Comparison of ENCODE assay signal across 12 cellular contexts in genomic region chr12:50979369-50980052, GRCh38. TPM values are rescaled to one million over a fixed set of nuclear protein-coding genes. Genes with fewer than 3 reads are reported as not detected.
DNase-seq lines count a peak whose midpoint lies in the region; ATAC-seq and TF ChIP-seq lines count a peak whose summit lies in the region.
"Had no signal": no experiment of that assay in that cellular context is flagged by ENCODE, and none has a peak within 500 bp of the region (broad histone marks: within the 10 kb centered on the region; RNA-seq: fewer than 3 reads in every experiment).

No MANE protein-coding gene starts in this region.

- 91% methylated on average over 6 of the region's 6 CpGs for WGBS in hepatocyte (ENCODE audit: low lambda C conversion rate, missing lambda C conversion rate)

- peaks cover 8% of the 10 kb centered on the region; the same call in 1 of the 2 replicates for H3K36me3 ChIP-seq in Karpas-422 (ENCODE audit: insufficient read depth, low read length)
- no peaks in the 10 kb centered on the region for H3K36me3 ChIP-seq in hepatocyte (replicated peaks; ENCODE audit: insufficient read depth, low read depth)

- TF ChIP-seq CTCF in GM12864 (IDR thresholded peaks at IDR 0.05; ENCODE audit: low read depth, low read length, missing control alignments) (no peak), hepatocyte (IDR thresholded peaks at IDR 0.05; ENCODE audit: poor library complexity) (no peak)

- no peaks in the 10 kb centered on the region for H3K9me2 ChIP-seq in Karpas-422 (replicated peaks; ENCODE audit: insufficient read depth, low read length)
- H3K9me2 ChIP-seq in hepatocyte (replicated peaks; ENCODE audit: insufficient read depth), result no peaks in the 10 kb centered on the region

- ATAC-seq in GM19372 (IDR thresholded peaks at IDR 0.05; ENCODE audit: low read depth, unreplicated experiment) (peak; percentile 71), HG03354 (IDR thresholded peaks at IDR 0.05; ENCODE audit: poor library complexity, severe bottlenecking, unreplicated experiment) (no peak)

- H3K4me3 ChIP-seq in GM12864 (ENCODE audit: low read depth, low read length) (no peak overlapping the region), Karpas-422 (ENCODE audit: low read length) (no peak overlapping the region), hepatocyte (no peak overlapping the region)

- H3K27ac ChIP-seq in Karpas-422 (ENCODE audit: low read length) (peak overlapping the region; percentile 35), hepatocyte (peak overlapping the region; percentile 52)

- H3K4me2 ChIP-seq in Karpas-422 (ENCODE audit: low read depth, low read length, poor library complexity, severe bottlenecking), result no peak overlapping the region
- no peak overlapping the region for H3K4me2 ChIP-seq in hepatocyte

- no peaks in the 10 kb centered on the region for H4K20me1 ChIP-seq in Karpas-422 (ENCODE audit: insufficient read depth, low read depth, low read length)
- H4K20me1 ChIP-seq in hepatocyte (ENCODE audit: insufficient read depth, poor library complexity, severe bottlenecking), result no peaks in the 10 kb centered on the region

- H3K4me1 ChIP-seq in Karpas-422 (ENCODE audit: low read length) (peaks cover 4% of the 10 kb centered on the region; the same call in 1 of the 2 replicates), hepatocyte (ENCODE audit: insufficient read depth) (peaks cover 5% of the 10 kb centered on the region)

- peak; percentile 46 for DNase-seq in GM12864 (ENCODE audit: low read depth)
- DNase-seq in Karpas-422, result no peak
- DNase-seq in hepatocyte (ENCODE audit: low spot score), result no peak
- no peak for DNase-seq in GDM1 (lab: John Stamatoyannopoulos, UW)
- DNase-seq in nucleus accumbens (lab: John Stamatoyannopoulos, UW), result no peak
- no peak for DNase-seq in NCI-H2227 treated with DMSO at 0.1 percent for 48 hours (lab: John Stamatoyannopoulos, UW)
- DNase-seq: kidney glomerular epithelial cell, NCI-H774, T-helper 9 cell had no signal

- H3K27me3 ChIP-seq in Karpas-422 (ENCODE audit: low read length) (no peaks in the 10 kb centered on the region), hepatocyte (no peaks in the 10 kb centered on the region)

- H3K79me2 ChIP-seq in Karpas-422 (ENCODE audit: low read length) (no peaks in the 10 kb centered on the region), hepatocyte (no peaks in the 10 kb centered on the region)

- H2AFZ ChIP-seq in Karpas-422 (ENCODE audit: low read length) (0 out of 2 replicates have a peak overlapping the region, but pooled peaks have one; percentile 20), hepatocyte (no peak overlapping the region)

- no peak overlapping the region for H3K9ac ChIP-seq in Karpas-422 (ENCODE audit: low read length)

- H3K9me3 ChIP-seq in Karpas-422 (ENCODE audit: low read length) (no peaks in the 10 kb centered on the region), hepatocyte (ENCODE audit: low read depth) (no peaks in the 10 kb centered on the region)

RNA-seq across cellular contexts. Expression of gene HIGD1C, which starts 27.2 kb away (rescaled TPM):
- not detected in 2 replicates for total RNA-seq in Karpas-422 (2014; rRNA removed; shearing (Covaris generic); ENCODE audit: low replicate concordance)
- not detected in 2 replicates for total RNA-seq in hepatocyte
- not detected in 2 replicates for polyA plus RNA-seq in hepatocyte
- total RNA-seq: neural crest cell had no signal

RNA-seq across cellular contexts. Expression of gene SLC11A2, which starts 46.7 kb away (rescaled TPM):
- total RNA-seq in Karpas-422 (2014; rRNA removed; shearing (Covaris generic); ENCODE audit: low replicate concordance), result 38.2 and 47.4 TPM in 2 replicates
- total RNA-seq in hepatocyte, result 62.5 and 63.8 TPM in 2 replicates
- polyA plus RNA-seq in hepatocyte, result 44.3 and 49.0 TPM in 2 replicates
